Comparison of ENCODE assay signal across 27 cellular contexts in genomic region chr22:47407626-47408025, GRCh38.
"Had no signal": no experiment of that assay in that cellular context is flagged by ENCODE, and none has a peak within 500 bp of the region (broad histone marks: within the 10 kb centered on the region; RNA-seq: fewer than 3 reads in every experiment).

No MANE protein-coding gene starts in this region.

- H3K36me3 ChIP-seq: left lung, pancreas, prostate gland, sigmoid colon, spleen, suprapubic skin, thoracic aorta, tibial artery, upper lobe of right lung had no signal

- H3K4me3 ChIP-seq: left lung, lung, mucosa of descending colon, pancreas, prostate gland, sigmoid colon, spleen, suprapubic skin, thoracic aorta, tibial artery, upper lobe of right lung had no signal

- H3K9me3 Mint-ChIP-seq: natural killer cell treated with Interleukin-12 subunit alpha and Interleukin-12 subunit beta and Interleukin-15 and Interleukin-18, amount 100 ng/mL, for 72 hours; stimulated activated effector memory CD8-positive, alpha-beta T cell treated with anti-CD3 and anti-CD28 coated beads, Interleukin-12 subunit alpha, Interleukin-12 subunit beta, amount 100 ng/mL, for 72 hours; stimulated activated naive CD8-positive, alpha-beta T cell treated with anti-CD3 and anti-CD28 coated beads, Interleukin-15, Interleukin-2, amounts not matched to agents 100 ng/mL and 50 ng/mL, for 24 hours had no signal

- ATAC-seq: left cardiac atrium; left lung; mucosa of descending colon; naive thymus-derived CD4-positive, alpha-beta T cell; natural killer cell treated with Interleukin-12 subunit alpha and Interleukin-12 subunit beta and Interleukin-15 and Interleukin-18, amount 100 ng/mL, for 72 hours; pancreas; right cardiac atrium; stimulated activated effector memory CD8-positive, alpha-beta T cell treated with anti-CD3 and anti-CD28 coated beads, Interleukin-12 subunit alpha, Interleukin-12 subunit beta, amount 100 ng/mL, for 72 hours; upper lobe of right lung had no signal

- H3K4me1 Mint-ChIP-seq: immature natural killer cell had no signal

- DNase-seq: hypothalamus; immature natural killer cell; kidney glomerular epithelial cell; left cardiac atrium; left lung; mesendoderm; midbrain; mucosa of descending colon; naive thymus-derived CD4-positive, alpha-beta T cell; pancreas; retina; right cardiac atrium; sigmoid colon; small intestine; spleen; stimulated activated CD4-positive, alpha-beta T cell treated with anti-CD3 and anti-CD28 coated beads, Interleukin-4, amount 100 ng/mL, for 24 hours; stimulated activated naive CD4-positive, alpha-beta T cell; trophoblast cell; upper lobe of right lung had no signal

- H3K4me1 ChIP-seq: left lung, pancreas, prostate gland, sigmoid colon, spleen, suprapubic skin, tibial artery, upper lobe of right lung had no signal

- H3K27ac Mint-ChIP-seq: immature natural killer cell; naive thymus-derived CD4-positive, alpha-beta T cell; natural killer cell treated with Interleukin-12 subunit alpha and Interleukin-12 subunit beta and Interleukin-15 and Interleukin-18, amount 100 ng/mL, for 72 hours; stimulated activated effector memory CD8-positive, alpha-beta T cell treated with anti-CD3 and anti-CD28 coated beads, Interleukin-12 subunit alpha, Interleukin-12 subunit beta, amount 100 ng/mL, for 72 hours; stimulated activated naive CD8-positive, alpha-beta T cell treated with anti-CD3 and anti-CD28 coated beads, Interleukin-15, Interleukin-2, amounts not matched to agents 100 ng/mL and 50 ng/mL, for 24 hours had no signal

- H3K27me3 ChIP-seq: pancreas had no signal

- H3K9me3 ChIP-seq: left lung, mucosa of descending colon, pancreas, prostate gland, sigmoid colon, spleen, suprapubic skin, thoracic aorta, tibial artery, upper lobe of right lung had no signal

- H3K36me3 Mint-ChIP-seq: immature natural killer cell; naive thymus-derived CD4-positive, alpha-beta T cell; natural killer cell treated with Interleukin-12 subunit alpha and Interleukin-12 subunit beta and Interleukin-15 and Interleukin-18, amount 100 ng/mL, for 72 hours; stimulated activated effector memory CD8-positive, alpha-beta T cell treated with anti-CD3 and anti-CD28 coated beads, Interleukin-12 subunit alpha, Interleukin-12 subunit beta, amount 100 ng/mL, for 72 hours had no signal

- H3K4me3 Mint-ChIP-seq: immature natural killer cell; naive thymus-derived CD4-positive, alpha-beta T cell; natural killer cell treated with Interleukin-12 subunit alpha and Interleukin-12 subunit beta and Interleukin-15 and Interleukin-18, amount 100 ng/mL, for 72 hours; stimulated activated effector memory CD8-positive, alpha-beta T cell treated with anti-CD3 and anti-CD28 coated beads, Interleukin-12 subunit alpha, Interleukin-12 subunit beta, amount 100 ng/mL, for 72 hours; stimulated activated naive CD8-positive, alpha-beta T cell treated with anti-CD3 and anti-CD28 coated beads, Interleukin-15, Interleukin-2, amounts not matched to agents 100 ng/mL and 50 ng/mL, for 24 hours had no signal
